Comparison of ENCODE assay signal across 11 cellular contexts in the genomic region with DNA sequence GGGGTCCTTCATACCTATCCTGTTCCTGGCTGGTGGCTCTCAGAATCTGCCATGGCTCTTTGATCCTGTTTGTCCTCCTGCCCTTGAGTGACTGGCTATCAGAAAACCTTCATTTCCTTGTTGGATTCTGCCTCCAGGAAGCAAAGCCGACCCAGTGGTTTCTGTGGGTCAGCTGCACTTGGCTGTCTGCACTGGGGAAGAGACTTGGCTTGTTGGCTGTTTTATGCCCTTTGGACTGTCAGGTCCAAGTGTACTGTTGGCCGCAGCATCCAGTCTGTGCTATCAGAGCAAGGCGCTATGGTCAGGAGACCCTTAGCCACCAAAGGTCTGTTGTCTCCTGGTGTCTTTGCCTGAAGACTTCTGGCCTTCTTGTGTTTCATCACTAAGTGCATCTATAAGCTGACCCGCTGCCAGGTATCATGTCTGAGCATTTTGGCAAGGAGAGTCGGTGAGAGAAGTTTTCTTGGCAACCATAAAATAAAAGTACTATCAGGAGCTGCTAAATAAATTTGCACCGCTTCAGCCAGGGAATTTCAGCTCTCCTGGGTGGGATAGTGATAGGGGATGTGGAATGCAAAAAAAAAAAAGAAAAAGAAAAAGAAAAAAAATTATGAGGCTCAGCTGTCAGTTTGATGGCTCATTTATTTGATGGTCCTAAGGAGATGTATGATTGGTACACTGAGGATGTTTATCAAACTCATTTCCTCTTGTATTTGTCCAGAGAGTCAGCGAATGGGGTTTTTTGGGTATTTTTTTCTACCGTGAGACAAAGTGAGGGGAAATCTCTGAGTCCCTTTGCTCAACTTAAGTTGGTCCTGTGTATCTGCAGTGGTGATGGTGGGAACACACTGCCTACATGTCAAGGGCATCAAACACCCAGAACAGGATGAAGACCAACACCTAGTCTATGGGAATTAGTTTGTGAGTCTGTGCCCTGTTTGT.
A peak's percentile ranks its signal among the peaks of the same experiment; 100 is the strongest.
DNase-seq lines count a peak whose midpoint lies in the region; ATAC-seq, FAIRE-seq and TF ChIP-seq lines count a peak whose summit lies in the region.
"Had no signal": no experiment of that assay in that cellular context is flagged by ENCODE, and none has a peak within 500 bp of the region (broad histone marks: within the 10 kb centered on the region; RNA-seq: fewer than 3 reads in every experiment).

No MANE protein-coding gene starts in this region.

- no peaks in the 10 kb centered on the region for H3K9me3 ChIP-seq in MG63
- H3K9me3 ChIP-seq in endodermal cell (ENCODE audit: control insufficient read depth, low read length): no peaks in the 10 kb centered on the region

- no peak for FAIRE-seq in RCC 7860 (lab: Jason Lieb, UNC)
- FAIRE-seq: frontal cortex had no signal

- 93 to 98% methylated on average over 7 to 8 of the region's 8 CpGs for WGBS in endodermal cell (ENCODE audit: insufficient coverage in 1 of 2, insufficient read length in 1 of 2), 2 experiments

- H3K36me3 ChIP-seq in MG63 (no peaks in the 10 kb centered on the region), endodermal cell (ENCODE audit: control insufficient read depth, insufficient read depth, low read length) (no peaks in the 10 kb centered on the region)

- no peak overlapping the region for H3K27ac Mint-ChIP-seq in endodermal cell
- H3K27ac Mint-ChIP-seq: mesothelial cell of epicardium had no signal

- H3K9me3 Mint-ChIP-seq in endodermal cell: no peaks in the 10 kb centered on the region
- H3K9me3 Mint-ChIP-seq: mesothelial cell of epicardium had no signal

- H3K27ac ChIP-seq in endodermal cell (ENCODE audit: low read depth, low read length): no peak overlapping the region

- H3K36me3 Mint-ChIP-seq in endodermal cell (ENCODE audit: low read depth): no peaks in the 10 kb centered on the region
- H3K36me3 Mint-ChIP-seq: mesothelial cell of epicardium had no signal

- TF ChIP-seq CTCF in endodermal cell (conservative IDR thresholded peaks at IDR 0.05): no peak
- TF ChIP-seq CTCF in foreskin fibroblast (IDR thresholded peaks at IDR 0.05; ENCODE audit: low read depth, low read length): no peak

- H3K27me3 Mint-ChIP-seq in endodermal cell (ENCODE audit: insufficient read depth): no peaks in the 10 kb centered on the region

- no peaks in the 10 kb centered on the region for H3K27me3 ChIP-seq in MG63
- no peaks in the 10 kb centered on the region for H3K27me3 ChIP-seq in endodermal cell (ENCODE audit: control insufficient read depth, insufficient read depth, low read length, poor library complexity, severe bottlenecking)

- DNase-seq in MG63: peak; percentile 61
- DNase-seq in endodermal cell: peak; percentile 8
- no peak for DNase-seq in sciatic nerve (ENCODE audit: low spot score)
- no peak for DNase-seq in head of caudate nucleus
- no peak for DNase-seq in foreskin fibroblast
- no peak for DNase-seq in SW480 (ENCODE audit: low spot score)
- no peak for DNase-seq in RCC 7860 (ENCODE audit: low spot score)
- DNase-seq: NCI-H1694 treated with DMSO at 0.1 percent for 48 hours had no signal

- H3K4me3 Mint-ChIP-seq in endodermal cell: no peak overlapping the region
- H3K4me3 Mint-ChIP-seq: mesothelial cell of epicardium had no signal

- H3K4me1 ChIP-seq in endodermal cell (ENCODE audit: control insufficient read depth, insufficient read depth, low read length): no peaks in the 10 kb centered on the region

- peaks cover 6% of the 10 kb centered on the region for H3K4me1 Mint-ChIP-seq in endodermal cell

- intact Hi-C loops in sciatic nerve (cut with DNase I): no loop called here
- intact Hi-C loops in head of caudate nucleus (cut with DNase I): no loop called here

- H3K4me3 ChIP-seq in MG63: no peak overlapping the region
- no peak overlapping the region for H3K4me3 ChIP-seq in endodermal cell (ENCODE audit: low read length)
- H3K4me3 ChIP-seq in foreskin fibroblast (ENCODE audit: low read depth in 1 of 2, low read length in 2 of 2): no peak overlapping the region

- ATAC-seq in GM18868 (IDR thresholded peaks at IDR 0.05; ENCODE audit: unreplicated experiment) (peak; percentile 88), sciatic nerve (peak; percentile 71)

- no peak overlapping the region for H3K9ac ChIP-seq in endodermal cell (ENCODE audit: extremely low read depth, low read length, poor library complexity, severe bottlenecking)

Comparison
In these comparisons a context has a peak if more than half of its experiments do, and no peak if none do; other contexts are left out.
1. DNase-seq: peak in MG63 (single experiment) and endodermal cell (single experiment); none in sciatic nerve (single experiment), head of caudate nucleus (0 of 42), foreskin fibroblast (0 of 2), SW480 (single experiment) and RCC 7860 (single experiment).